ENCODE assay signal across 1 cellular context in the genomic region with DNA sequence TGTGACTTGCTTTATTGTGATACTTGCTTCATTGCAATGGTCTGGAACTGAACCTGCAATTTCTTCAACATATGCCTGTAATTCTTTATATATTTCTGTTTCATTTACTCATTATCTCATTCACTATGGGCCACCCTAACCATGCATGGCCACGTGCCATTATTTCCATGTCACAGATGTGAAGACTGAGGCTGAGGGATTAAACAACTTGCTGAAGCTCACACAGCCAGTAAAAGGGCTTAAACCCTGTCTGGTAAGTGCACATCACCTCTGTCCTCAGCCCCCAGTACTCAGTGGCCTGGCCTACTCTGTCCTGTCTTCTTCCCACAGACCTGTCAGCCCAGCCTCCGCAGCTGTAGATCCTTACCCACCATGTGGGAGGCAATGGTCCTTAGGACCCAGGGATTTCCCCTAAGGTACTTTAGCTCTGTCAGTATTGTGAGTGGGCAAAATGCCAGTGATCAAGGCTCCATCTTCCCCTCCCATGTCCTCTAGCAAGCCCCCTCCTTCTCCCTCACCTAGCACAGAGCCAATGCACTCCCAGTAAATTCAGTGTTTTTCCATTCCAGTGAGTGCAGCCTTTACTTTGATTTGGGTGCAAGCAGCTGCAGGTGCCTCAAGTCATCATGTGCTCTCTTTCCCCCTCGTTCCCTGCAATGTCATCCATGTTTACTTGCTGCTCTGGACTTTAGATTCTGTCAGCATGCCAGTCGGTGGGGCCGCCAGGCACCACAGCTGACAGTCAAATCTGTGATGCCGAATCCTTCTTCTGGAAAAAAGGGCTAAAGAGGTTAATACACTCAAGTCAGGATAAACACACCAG.
TF ChIP-seq lines count a peak whose summit lies in the region.

No MANE protein-coding gene starts in this region.

TF ChIP-seq in HepG2, 621 proteins besides CTCF, POLR2A, EP300 and RAD21 (continued from another document and continues in another):
- TF ChIP-seq KIAA2018 (CRISPR knock-in tag; IDR thresholded peaks at IDR 0.05; ENCODE audit: borderline replicate concordance) (no peak), E2F5 (CRISPR knock-in tag; conservative IDR thresholded peaks at IDR 0.05) (no peak), FOXJ3 (CRISPR knock-in tag; IDR thresholded peaks at IDR 0.05; ENCODE audit: borderline replicate concordance) (peak; percentile 86), ZSCAN20 (CRISPR knock-in tag; IDR thresholded peaks at IDR 0.05; ENCODE audit: borderline replicate concordance) (0 out of 2 replicates have a peak, but pooled peaks have one; percentile 54), TSC22D2 (CRISPR knock-in tag; IDR thresholded peaks at IDR 0.05; ENCODE audit: borderline replicate concordance) (peak; percentile 89; the same call in 1 of the 2 replicates), ZNF570 (CRISPR knock-in tag; IDR thresholded peaks at IDR 0.05; ENCODE audit: borderline replicate concordance) (no peak), SIX1 (CRISPR knock-in tag; IDR thresholded peaks at IDR 0.05; ENCODE audit: borderline replicate concordance) (peak; percentile 34; the same call in 1 of the 2 replicates), ATF1 (CRISPR knock-in tag; IDR thresholded peaks at IDR 0.05) (no peak), KAT2B (IDR thresholded peaks at IDR 0.05; ENCODE audit: borderline replicate concordance, low read depth, low read length) (no peak), RFXANK (CRISPR knock-in tag; IDR thresholded peaks at IDR 0.05) (no peak), ZNF598 (CRISPR knock-in tag; IDR thresholded peaks at IDR 0.05; ENCODE audit: borderline replicate concordance) (0 out of 2 replicates have a peak, but pooled peaks have one; percentile 31), DR1 (CRISPR knock-in tag; IDR thresholded peaks at IDR 0.05) (no peak), ZNF879 (CRISPR knock-in tag; IDR thresholded peaks at IDR 0.05) (no peak), HOMEZ (CRISPR knock-in tag; IDR thresholded peaks at IDR 0.05; ENCODE audit: low read depth) (peak; percentile 84), SATB2 (CRISPR knock-in tag; IDR thresholded peaks at IDR 0.05) (no peak), ZNF292 (CRISPR knock-in tag; IDR thresholded peaks at IDR 0.05; ENCODE audit: borderline replicate concordance, low read depth) (peak; percentile 100), HNRNPUL1 (IDR thresholded peaks at IDR 0.05; ENCODE audit: low read depth, low read length) (no peak), FOXO1 (CRISPR knock-in tag; IDR thresholded peaks at IDR 0.05) (peak; percentile 95), KDM4B (CRISPR knock-in tag; IDR thresholded peaks at IDR 0.05) (no peak), RXRB (CRISPR knock-in tag; IDR thresholded peaks at IDR 0.05; ENCODE audit: borderline replicate concordance) (peak; percentile 80; the same call in 1 of the 2 replicates), ZNF460 (CRISPR knock-in tag; IDR thresholded peaks at IDR 0.05; ENCODE audit: borderline replicate concordance) (no peak; the same call in 1 of the 2 replicates), ZNF512B (CRISPR knock-in tag; IDR thresholded peaks at IDR 0.05; ENCODE audit: borderline replicate concordance) (no peak), ELF3 (CRISPR knock-in tag; IDR thresholded peaks at IDR 0.05) (peak; percentile 83; the same call in 1 of the 2 replicates), ZNF7 (CRISPR knock-in tag; IDR thresholded peaks at IDR 0.05) (no peak), NFIB (CRISPR knock-in tag; IDR thresholded peaks at IDR 0.05; ENCODE audit: borderline replicate concordance) (no peak), RBFOX2 (IDR thresholded peaks at IDR 0.05; ENCODE audit: low read depth, low read length) (no peak), ZFP82 (CRISPR knock-in tag; IDR thresholded peaks at IDR 0.05; ENCODE audit: borderline replicate concordance) (no peak), FOXA1 (IDR thresholded peaks at IDR 0.05) (peak; percentile 72), FOXA1 (CRISPR knock-in tag; IDR thresholded peaks at IDR 0.05) (peak; percentile 98), MYC (CRISPR knock-in tag; IDR thresholded peaks at IDR 0.05; ENCODE audit: borderline replicate concordance) (peak; percentile 86; the same call in 1 of the 2 replicates), MBD4 (IDR thresholded peaks at IDR 0.05; ENCODE audit: borderline replicate concordance, low read length) (no peak), JDP2 (CRISPR knock-in tag; IDR thresholded peaks at IDR 0.05; ENCODE audit: borderline replicate concordance) (no peak), XRCC5 (optimal IDR thresholded peaks at IDR 0.05; ENCODE audit: low read length) (peak; percentile 47), ZNF761 (CRISPR knock-in tag; conservative IDR thresholded peaks at IDR 0.05) (0 out of 2 replicates have a peak, but pooled peaks have one; percentile 75)
- TF ChIP-seq, protein P1, sequence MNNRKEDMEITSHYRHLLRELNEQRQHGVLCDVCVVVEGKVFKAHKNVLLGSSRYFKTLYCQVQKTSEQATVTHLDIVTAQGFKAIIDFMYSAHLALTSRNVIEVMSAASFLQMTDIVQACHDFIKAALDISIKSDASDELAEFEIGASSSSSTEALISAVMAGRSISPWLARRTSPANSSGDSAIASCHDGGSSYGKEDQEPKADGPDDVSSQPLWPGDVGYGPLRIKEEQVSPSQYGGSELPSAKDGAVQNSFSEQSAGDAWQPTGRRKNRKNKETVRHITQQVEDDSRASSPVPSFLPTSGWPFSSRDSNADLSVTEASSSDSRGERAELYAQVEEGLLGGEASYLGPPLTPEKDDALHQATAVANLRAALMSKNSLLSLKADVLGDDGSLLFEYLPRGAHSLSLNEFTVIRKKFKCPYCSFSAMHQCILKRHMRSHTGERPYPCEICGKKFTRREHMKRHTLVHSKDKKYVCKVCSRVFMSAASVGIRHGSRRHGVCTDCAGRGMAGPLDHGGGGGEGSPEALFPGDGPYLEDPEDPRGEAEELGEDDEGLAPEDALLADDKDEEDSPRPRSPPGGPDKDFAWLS (CRISPR knock-in tag; IDR thresholded peaks at IDR 0.05; ENCODE audit: borderline replicate concordance): no peak
- TF ChIP-seq, protein P2, sequence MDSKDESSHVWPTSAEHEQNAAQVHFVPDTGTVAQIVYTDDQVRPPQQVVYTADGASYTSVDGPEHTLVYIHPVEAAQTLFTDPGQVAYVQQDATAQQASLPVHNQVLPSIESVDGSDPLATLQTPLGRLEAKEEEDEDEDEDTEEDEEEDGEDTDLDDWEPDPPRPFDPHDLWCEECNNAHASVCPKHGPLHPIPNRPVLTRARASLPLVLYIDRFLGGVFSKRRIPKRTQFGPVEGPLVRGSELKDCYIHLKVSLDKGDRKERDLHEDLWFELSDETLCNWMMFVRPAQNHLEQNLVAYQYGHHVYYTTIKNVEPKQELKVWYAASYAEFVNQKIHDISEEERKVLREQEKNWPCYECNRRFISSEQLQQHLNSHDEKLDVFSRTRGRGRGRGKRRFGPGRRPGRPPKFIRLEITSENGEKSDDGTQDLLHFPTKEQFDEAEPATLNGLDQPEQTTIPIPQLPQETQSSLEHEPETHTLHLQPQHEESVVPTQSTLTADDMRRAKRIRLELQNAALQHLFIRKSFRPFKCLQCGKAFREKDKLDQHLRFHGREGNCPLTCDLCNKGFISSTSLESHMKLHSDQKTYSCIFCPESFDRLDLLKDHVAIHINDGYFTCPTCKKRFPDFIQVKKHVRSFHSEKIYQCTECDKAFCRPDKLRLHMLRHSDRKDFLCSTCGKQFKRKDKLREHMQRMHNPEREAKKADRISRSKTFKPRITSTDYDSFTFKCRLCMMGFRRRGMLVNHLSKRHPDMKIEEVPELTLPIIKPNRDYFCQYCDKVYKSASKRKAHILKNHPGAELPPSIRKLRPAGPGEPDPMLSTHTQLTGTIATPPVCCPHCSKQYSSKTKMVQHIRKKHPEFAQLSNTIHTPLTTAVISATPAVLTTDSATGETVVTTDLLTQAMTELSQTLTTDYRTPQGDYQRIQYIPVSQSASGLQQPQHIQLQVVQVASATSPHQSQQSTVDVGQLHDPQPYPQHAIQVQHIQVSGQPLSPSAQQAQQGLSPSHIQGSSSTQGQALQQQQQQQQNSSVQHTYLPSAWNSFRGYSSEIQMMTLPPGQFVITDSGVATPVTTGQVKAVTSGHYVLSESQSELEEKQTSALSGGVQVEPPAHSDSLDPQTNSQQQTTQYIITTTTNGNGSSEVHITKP (CRISPR knock-in tag; IDR thresholded peaks at IDR 0.05; ENCODE audit: low read depth): 0 out of 2 replicates have a peak, but pooled peaks have one; percentile 38
- TF ChIP-seq, protein P3, sequence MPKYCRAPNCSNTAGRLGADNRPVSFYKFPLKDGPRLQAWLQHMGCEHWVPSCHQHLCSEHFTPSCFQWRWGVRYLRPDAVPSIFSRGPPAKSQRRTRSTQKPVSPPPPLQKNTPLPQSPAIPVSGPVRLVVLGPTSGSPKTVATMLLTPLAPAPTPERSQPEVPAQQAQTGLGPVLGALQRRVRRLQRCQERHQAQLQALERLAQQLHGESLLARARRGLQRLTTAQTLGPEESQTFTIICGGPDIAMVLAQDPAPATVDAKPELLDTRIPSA (CRISPR knock-in tag; IDR thresholded peaks at IDR 0.05; ENCODE audit: borderline replicate concordance): no peak
